In genomic region chr17:1340371-1340770, GRCh38 we compare ENCODE assay signal across 16 cellular contexts.
"Had no signal": no experiment of that assay in that cellular context is flagged by ENCODE, and none has a peak within 500 bp of the region (broad histone marks: within the 10 kb centered on the region; RNA-seq: fewer than 3 reads in every experiment).

No MANE protein-coding gene starts in this region.

- DNase-seq: dermis blood vessel endothelial cell; foreskin keratinocyte; hippocampal formation; mucosa of descending colon; naive thymus-derived CD8-positive, alpha-beta T cell; occipital lobe; right cardiac atrium; stimulated activated CD4-positive, alpha-beta T cell treated with anti-CD3 and anti-CD28 coated beads, Interleukin-2, amount 100 ng/mL, for 48 hours; stimulated activated naive CD8-positive, alpha-beta T cell treated with anti-CD3 and anti-CD28 coated beads, Interleukin-15, Interleukin-2, amounts not matched to agents 100 U/mL and 50 U/mL, for 24 hours; upper lobe of left lung had no signal

- H2AFZ ChIP-seq: neural progenitor cell had no signal

- H3K27me3 Mint-ChIP-seq: central memory CD8-positive, alpha-beta T cell; naive thymus-derived CD8-positive, alpha-beta T cell; progenitor cell of endocrine pancreas had no signal

- H3K4me1 ChIP-seq: foreskin keratinocyte, pancreas had no signal

- H3K27me3 ChIP-seq: foreskin keratinocyte, neural progenitor cell, pancreas, tibial artery, upper lobe of left lung had no signal

- H3K4me2 ChIP-seq: neural progenitor cell, smooth muscle cell had no signal

- H3K27ac ChIP-seq: foreskin keratinocyte, neural progenitor cell, pancreas, tibial artery, upper lobe of left lung had no signal

- H3K9me3 ChIP-seq: mucosa of descending colon, pancreas, tibial artery, upper lobe of left lung had no signal

- H3K9me3 Mint-ChIP-seq: central memory CD8-positive, alpha-beta T cell; naive thymus-derived CD8-positive, alpha-beta T cell; neural progenitor cell had no signal

- H3K4me3 ChIP-seq: mucosa of descending colon, neural progenitor cell, pancreas, smooth muscle cell, tibial artery, upper lobe of left lung had no signal

- H3K27ac Mint-ChIP-seq: naive thymus-derived CD8-positive, alpha-beta T cell; neural progenitor cell; progenitor cell of endocrine pancreas had no signal

- H3K4me3 Mint-ChIP-seq: central memory CD8-positive, alpha-beta T cell; naive thymus-derived CD8-positive, alpha-beta T cell; neural progenitor cell had no signal

- ATAC-seq: foreskin keratinocyte; mucosa of descending colon; naive thymus-derived CD8-positive, alpha-beta T cell; pancreas; right cardiac atrium; stimulated activated naive CD8-positive, alpha-beta T cell treated with anti-CD3 and anti-CD28 coated beads, Interleukin-15, Interleukin-2, amounts not matched to agents 100 U/mL and 50 U/mL, for 24 hours had no signal
